7 cellular contexts compared by ENCODE assay signal in the genomic region with DNA sequence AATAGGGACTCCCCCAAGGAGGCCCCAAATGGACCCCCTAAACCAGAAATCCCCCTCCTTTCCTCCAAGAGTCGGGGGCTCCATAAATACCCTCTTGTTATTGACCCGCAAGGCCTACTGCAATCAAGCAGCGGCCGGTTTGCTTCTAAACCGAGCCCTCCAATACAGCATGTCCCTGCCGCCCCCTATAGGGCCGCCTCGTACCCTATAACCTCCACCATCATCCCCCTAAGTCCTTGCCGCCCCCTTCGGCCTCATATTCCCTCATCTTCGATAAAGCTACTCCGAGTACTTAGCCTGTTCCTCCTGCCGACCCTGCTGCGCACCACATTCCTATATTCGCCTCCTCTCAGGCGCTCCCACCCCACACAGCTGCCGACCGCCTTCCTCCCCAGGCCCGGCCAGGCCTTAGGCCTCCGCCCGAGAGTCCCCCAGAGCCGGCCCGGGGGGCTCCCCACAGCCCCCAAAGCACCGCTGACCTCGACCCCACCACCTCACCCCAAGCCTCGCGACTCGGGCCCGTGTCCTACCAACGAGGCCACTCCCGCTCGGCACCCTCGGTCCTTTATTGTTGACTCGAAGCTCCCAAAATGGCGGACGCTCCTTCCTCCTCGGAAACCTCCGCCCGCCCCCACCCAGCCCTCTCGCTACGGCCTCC. TPM values are rescaled to one million over a fixed set of nuclear protein-coding genes. Genes with fewer than 3 reads are reported as not detected.
DNase-seq lines count a peak whose midpoint lies in the region; ATAC-seq and TF ChIP-seq lines count a peak whose summit lies in the region.

No MANE protein-coding gene starts in this region.

- no peaks in the 10 kb centered on the region for H3K4me1 ChIP-seq in ectodermal cell (ENCODE audit: control insufficient read depth, insufficient read depth, low read length)
- H3K4me1 ChIP-seq in lung (ENCODE audit: control insufficient read depth in 2 of 2, insufficient read depth in 2 of 2, low read length in 2 of 2), result peaks cover 4 to 9% of the 10 kb centered on the region in 2 donors

- H3K36me3 ChIP-seq in ectodermal cell (ENCODE audit: control insufficient read depth, insufficient read depth, low read length), result peaks cover 4% of the 10 kb centered on the region
- H3K36me3 ChIP-seq in lung (ENCODE audit: control insufficient read depth in 2 of 2, insufficient read depth in 2 of 2, low read length in 2 of 2), result no peaks in the 10 kb centered on the region

- H3K27me3 Mint-ChIP-seq in activated CD4-positive, alpha-beta T cell treated with anti-CD3 and anti-CD28 coated beads, Interleukin-2, amount 10 ng/mL, durations not matched to agents 7 days and 5 days, result no peaks in the 10 kb centered on the region

- WGBS in ectodermal cell, 2 experiments, result 0% methylated on average over 41 of the region's 41 CpGs
- WGBS in lung, 2 donors, result 0 to 1% methylated on average over 38 to 41 of the region's 41 CpGs

- H3K4me3 ChIP-seq in GM12875 (ENCODE audit: low read depth, low read length) (peak overlapping the region; percentile 77), ectodermal cell (ENCODE audit: insufficient read depth, low read depth, low read length) (peak overlapping the region; percentile 97), lung (peak overlapping the region; percentile 98)

- TF ChIP-seq CTCF in GM12875 (IDR thresholded peaks at IDR 0.05; ENCODE audit: borderline replicate concordance, insufficient read depth, low read depth, low read length) (peak; percentile 63; the same call in 1 of the 2 replicates), lung (IDR thresholded peaks at IDR 0.05; ENCODE audit: control extremely low read depth, extremely low read depth) (no peak)

- CTCF ChIA-PET in activated CD4-positive, alpha-beta T cell treated with anti-CD3 and anti-CD28 coated beads, Interleukin-2, amount 10 ng/mL, durations not matched to agents 7 days and 5 days (lab: Charles Lee), result interaction anchor here (0.7 to 5.8 kb wide), 11 partner anchors 11 to 534 kb away, joined by 3 to 40 read pairs (median 4); partner anchors contain the start of gene BCL9L

- H3K27ac ChIP-seq in ectodermal cell (ENCODE audit: insufficient read depth, low read depth, low read length, poor library complexity, severe bottlenecking), result peak overlapping the region; percentile 97
- H3K27ac ChIP-seq in lung (ENCODE audit: low read depth in 1 of 2, low read length in 1 of 2), result peak overlapping the region; percentile 95 to 100

- POLR2A ChIA-PET in activated CD4-positive, alpha-beta T cell treated with anti-CD3 and anti-CD28 coated beads, Interleukin-2, amount 10 ng/mL, durations not matched to agents 7 days and 5 days (lab: Charles Lee), result interaction anchor here (0.5 to 3.7 kb wide), 6 partner anchors 80 to 187 kb away, joined by 3 to 15 read pairs (median 7); no protein-coding TSS in a partner anchor

- peak overlapping the region; percentile 99 for H3K4me3 Mint-ChIP-seq in activated CD4-positive, alpha-beta T cell treated with anti-CD3 and anti-CD28 coated beads, Interleukin-2, amount 10 ng/mL, durations not matched to agents 7 days and 5 days

- H3K4me1 Mint-ChIP-seq in activated CD4-positive, alpha-beta T cell treated with anti-CD3 and anti-CD28 coated beads, Interleukin-2, amount 10 ng/mL, durations not matched to agents 7 days and 5 days, result peaks cover 36% of the 10 kb centered on the region

- DNase-seq in NCI-H2171 treated with DMSO at 0.1 percent for 48 hours (lab: John Stamatoyannopoulos, UW) (peak; percentile 37), lung (ENCODE audit: low spot score) (peak; percentile 45)
- peak; percentile 64 for DNase-seq in activated CD4-positive, alpha-beta T cell treated with anti-CD3 and anti-CD28 coated beads, Interleukin-2, amount 10 ng/mL, durations not matched to agents 7 days and 5 days
- peak; percentile 43 for DNase-seq in stimulated activated CD8-positive, alpha-beta memory T cell treated with anti-CD3 and anti-CD28 coated beads, Interleukin-12 subunit alpha, Interleukin-12 subunit beta, amount 100 ng/mL, for 1 hour (ENCODE audit: low read depth)

- peak; percentile 27 for ATAC-seq in HG02885 (IDR thresholded peaks at IDR 0.05; ENCODE audit: poor library complexity, unreplicated experiment)
- ATAC-seq in lung (ENCODE audit: insufficient read depth, low FRiP score), result peak; percentile 23

- H3K27me3 ChIP-seq in ectodermal cell (ENCODE audit: control insufficient read depth, insufficient read depth, low read length, poor library complexity, severe bottlenecking) (no peaks in the 10 kb centered on the region), lung (ENCODE audit: control insufficient read depth, insufficient read depth) (no peaks in the 10 kb centered on the region)

- H3K9me3 ChIP-seq in ectodermal cell (ENCODE audit: control insufficient read depth, low read length) (no peaks in the 10 kb centered on the region), lung (ENCODE audit: control insufficient read depth in 2 of 2, insufficient read depth in 1 of 2, low read length in 1 of 2) (no peaks in the 10 kb centered on the region)

- peaks cover 28% of the 10 kb centered on the region for H3K36me3 Mint-ChIP-seq in activated CD4-positive, alpha-beta T cell treated with anti-CD3 and anti-CD28 coated beads, Interleukin-2, amount 10 ng/mL, durations not matched to agents 7 days and 5 days (ENCODE audit: low read depth)

- peak overlapping the region; percentile 100 for H3K27ac Mint-ChIP-seq in activated CD4-positive, alpha-beta T cell treated with anti-CD3 and anti-CD28 coated beads, Interleukin-2, amount 10 ng/mL, durations not matched to agents 7 days and 5 days

- H3K9me3 Mint-ChIP-seq in activated CD4-positive, alpha-beta T cell treated with anti-CD3 and anti-CD28 coated beads, Interleukin-2, amount 10 ng/mL, durations not matched to agents 7 days and 5 days, result no peaks in the 10 kb centered on the region

RNA-seq across cellular contexts. Expression of gene DDX6, which starts 0.5 kb away (rescaled TPM):
- total RNA-seq in activated CD4-positive, alpha-beta T cell treated with anti-CD3 and anti-CD28 coated beads, Interleukin-2, amount 10 ng/mL, durations not matched to agents 7 days and 5 days, result 100 to 1,000 TPM; 163 to 180 TPM
- polyA plus RNA-seq in ectodermal cell (2013, experiment 1 of 4), result 108 TPM
- 120 TPM for polyA plus RNA-seq in ectodermal cell (2013, experiment 2 of 4)
- polyA plus RNA-seq in ectodermal cell (2013, experiment 3 of 4), result 66.9 TPM
- 71.2 TPM for polyA plus RNA-seq in ectodermal cell (2013, experiment 4 of 4)
- 100 to 1,000 TPM in 1 of 2 donors, 10 to 100 TPM in 1; 96.8 to 209 TPM for total RNA-seq in lung
- 10 to 100 TPM; 19.9 to 26.5 TPM for polyA plus RNA-seq in lung

Comparison
In these comparisons a context has a peak if more than half of its experiments do, and no peak if none do; other contexts are left out.
1. Peak in every context shown above with its lines: DNase-seq, ATAC-seq, H3K4me3 ChIP-seq and H3K27ac ChIP-seq.